ENCODE assay signal across 9 cellular contexts in the genomic region with DNA sequence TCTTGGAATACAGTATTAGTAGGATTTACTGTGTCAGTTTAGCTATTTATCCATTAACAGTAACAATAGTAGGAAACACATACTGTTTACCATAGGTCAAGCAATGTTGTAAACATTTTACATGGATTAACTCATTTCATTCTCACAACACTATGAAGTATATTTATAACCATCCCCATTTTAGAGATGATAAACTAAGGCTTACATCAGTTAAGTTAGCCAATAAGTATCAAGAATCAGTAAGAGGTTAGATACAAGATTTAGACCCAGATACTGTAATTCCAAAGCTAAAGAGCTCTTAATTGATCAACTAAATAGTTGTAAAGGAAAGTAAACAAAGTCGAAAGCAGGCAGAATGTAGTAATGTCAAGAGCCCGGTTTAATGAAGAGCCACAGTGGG. TPM values are rescaled to one million over a fixed set of nuclear protein-coding genes. Genes with fewer than 3 reads are reported as not detected.
DNase-seq lines count a peak whose midpoint lies in the region; ATAC-seq and TF ChIP-seq lines count a peak whose summit lies in the region.
"Had no signal": no experiment of that assay in that cellular context is flagged by ENCODE, and none has a peak within 500 bp of the region (broad histone marks: within the 10 kb centered on the region; RNA-seq: fewer than 3 reads in every experiment).

No MANE protein-coding gene starts in this region.

- no TSS peak for BruUV-seq in PC-3 (replicated peaks; lab: Mats Ljungman, UMichigan)

- H3K27ac ChIP-seq in PC-3 (ENCODE audit: low read length) (no peak overlapping the region), esophagus squamous epithelium (peak overlapping the region in 1 of 4 donors; percentile 79)

- CTCF ChIA-PET in PC-3 (lab: Charles Lee): no interaction called here

- H3K9ac ChIP-seq in ES-I3 (ENCODE audit: low read depth, low read length): peak overlapping the region; percentile 89; the same call in 1 of the 2 replicates
- peak overlapping the region; percentile 65; the same call in 1 of the 2 replicates for H3K9ac ChIP-seq in PC-3 (ENCODE audit: low read length)

- no peaks in the 10 kb centered on the region for H3K9me2 ChIP-seq in PC-3 (replicated peaks; ENCODE audit: low read length)

- intact Hi-C loops in PC-3 (cut with micrococcal nuclease): loop anchor here (1.0 to 5.0 kb wide), 2 partner anchors 51 to 152 kb away; no protein-coding TSS in a partner anchor
- intact Hi-C loops in esophagus squamous epithelium (cut with DNase I): no loop called here

- 27 to 30% methylated on average over 2 of the region's 2 CpGs for WGBS in esophagus squamous epithelium, 2 donors

- H3K27ac Mint-ChIP-seq in progenitor cell of endocrine pancreas: peak overlapping the region; percentile 65

- POLR2A ChIA-PET in PC-3 (lab: Charles Lee; ENCODE audit: unreplicated experiment): no interaction called here

- TF ChIP-seq POLR2A in esophagus squamous epithelium (IDR thresholded peaks at IDR 0.05): no peak

- H3K4me1 ChIP-seq in ES-I3 (ENCODE audit: insufficient read depth, low read length) (0 out of 2 replicates have a peak, but pooled peaks cover 2% of the 10 kb centered on the region), PC-3 (ENCODE audit: insufficient read depth, low read length) (peaks cover 12% of the 10 kb centered on the region; the same call in 1 of the 2 replicates), esophagus squamous epithelium (peaks cover 7 to 34% (median 9%) of the 10 kb centered on the region in 3 donors)

- peak overlapping the region; percentile 94 for H3K4me3 Mint-ChIP-seq in progenitor cell of endocrine pancreas (ENCODE audit: low read depth)

- H3K4me1 Mint-ChIP-seq in progenitor cell of endocrine pancreas (ENCODE audit: low read depth): peaks cover 22% of the 10 kb centered on the region

- no peaks in the 10 kb centered on the region for H3K9me3 ChIP-seq in ES-I3 (ENCODE audit: control insufficient read depth, insufficient read depth, low read length)
- H3K9me3 ChIP-seq in PC-3 (ENCODE audit: low read length): no peaks in the 10 kb centered on the region
- no peaks in the 10 kb centered on the region for H3K9me3 ChIP-seq in esophagus squamous epithelium

- peaks cover 33% of the 10 kb centered on the region for H3K79me2 ChIP-seq in PC-3 (ENCODE audit: low read length)

- peak overlapping the region; percentile 85 for H3K4me2 ChIP-seq in PC-3 (ENCODE audit: low read length)

- H3F3A ChIP-seq in PC-3 (ENCODE audit: low read length, unreplicated experiment): no peaks in the 10 kb centered on the region

- H3K27me3 ChIP-seq in PC-3 (ENCODE audit: low read length): no peaks in the 10 kb centered on the region
- no peaks in the 10 kb centered on the region for H3K27me3 ChIP-seq in esophagus squamous epithelium

- no peaks in the 10 kb centered on the region for H4K20me1 ChIP-seq in PC-3 (ENCODE audit: low read length)

- ATAC-seq in PC-3: no peak
- ATAC-seq in GM19452 (IDR thresholded peaks at IDR 0.05; ENCODE audit: unreplicated experiment): no peak

- TF ChIP-seq CTCF in PC-3 (conservative IDR thresholded peaks at IDR 0.05; ENCODE audit: low read depth, low read length) (no peak), esophagus squamous epithelium (IDR thresholded peaks at IDR 0.05) (no peak), progenitor cell of endocrine pancreas (IDR thresholded peaks at IDR 0.05; ENCODE audit: unreplicated experiment) (no peak)

- H3K4me3 ChIP-seq in PC-3 (ENCODE audit: low read length) (peak overlapping the region; percentile 81), esophagus squamous epithelium (peak overlapping the region; percentile 59 to 95 (median 69))

- no peaks in the 10 kb centered on the region for H3K9me3 Mint-ChIP-seq in progenitor cell of endocrine pancreas (ENCODE audit: low read depth)

- H3K36me3 ChIP-seq in ES-I3 (ENCODE audit: insufficient read depth, low read length) (no peaks in the 10 kb centered on the region), PC-3 (ENCODE audit: low read depth, low read length) (0 out of 2 replicates have a peak, but pooled peaks cover 3% of the 10 kb centered on the region), esophagus squamous epithelium (no peaks in the 10 kb centered on the region)

- peaks cover 4% of the 10 kb centered on the region for H3K36me3 Mint-ChIP-seq in progenitor cell of endocrine pancreas (ENCODE audit: insufficient read depth)

- H2AFZ ChIP-seq in PC-3 (ENCODE audit: low read length): no peak overlapping the region

- H3K27me3 Mint-ChIP-seq in progenitor cell of endocrine pancreas: no peaks in the 10 kb centered on the region

- DNase-seq in PC-3: no peak
- DNase-seq in esophagus squamous epithelium (lab: John Stamatoyannopoulos, UW): no peak
- DNase-seq in progenitor cell of endocrine pancreas (ENCODE audit: low spot score, unreplicated experiment): no peak
- DNase-seq in iPS-NIHi11 (ENCODE audit: low spot score): no peak
- DNase-seq in NCI-H2107 treated with DMSO at 0.1 percent for 48 hours (lab: John Stamatoyannopoulos, UW; ENCODE audit: unreplicated experiment): no peak
- DNase-seq in NCI-H1694 (lab: John Stamatoyannopoulos, UW): no peak

RNA-seq across cellular contexts. Expression of a gene that starts 1.1 kb away (rescaled TPM):
- total RNA-seq in PC-3 (2014; rRNA removed) (13.1 and 16.4 TPM in 2 replicates), esophagus squamous epithelium (10 to 100 TPM in 2 of 4 donors, 1 to 10 TPM in 2; 6.8 to 17.0 (median 10.2) TPM), progenitor cell of endocrine pancreas (39.8 and 43.1 TPM in 2 replicates)

RNA-seq across cellular contexts. Expression of a gene that starts 36.2 kb away (rescaled TPM):
- total RNA-seq in PC-3 (2014; rRNA removed) (0.29 and 0.80 TPM in 2 replicates), esophagus squamous epithelium (not detected), progenitor cell of endocrine pancreas (0.11 and 0.12 TPM in 2 replicates)
- total RNA-seq: mononuclear cell had no signal

RNA-seq across cellular contexts. Expression of a gene that starts 56.3 kb away (rescaled TPM):
- total RNA-seq in PC-3 (2014; rRNA removed) (54.1 and 60.1 TPM in 2 replicates), esophagus squamous epithelium (10 to 100 TPM; 19.3 to 33.0 (median 26.9) TPM), progenitor cell of endocrine pancreas (58.7 and 63.0 TPM in 2 replicates)
